In the genomic region with DNA sequence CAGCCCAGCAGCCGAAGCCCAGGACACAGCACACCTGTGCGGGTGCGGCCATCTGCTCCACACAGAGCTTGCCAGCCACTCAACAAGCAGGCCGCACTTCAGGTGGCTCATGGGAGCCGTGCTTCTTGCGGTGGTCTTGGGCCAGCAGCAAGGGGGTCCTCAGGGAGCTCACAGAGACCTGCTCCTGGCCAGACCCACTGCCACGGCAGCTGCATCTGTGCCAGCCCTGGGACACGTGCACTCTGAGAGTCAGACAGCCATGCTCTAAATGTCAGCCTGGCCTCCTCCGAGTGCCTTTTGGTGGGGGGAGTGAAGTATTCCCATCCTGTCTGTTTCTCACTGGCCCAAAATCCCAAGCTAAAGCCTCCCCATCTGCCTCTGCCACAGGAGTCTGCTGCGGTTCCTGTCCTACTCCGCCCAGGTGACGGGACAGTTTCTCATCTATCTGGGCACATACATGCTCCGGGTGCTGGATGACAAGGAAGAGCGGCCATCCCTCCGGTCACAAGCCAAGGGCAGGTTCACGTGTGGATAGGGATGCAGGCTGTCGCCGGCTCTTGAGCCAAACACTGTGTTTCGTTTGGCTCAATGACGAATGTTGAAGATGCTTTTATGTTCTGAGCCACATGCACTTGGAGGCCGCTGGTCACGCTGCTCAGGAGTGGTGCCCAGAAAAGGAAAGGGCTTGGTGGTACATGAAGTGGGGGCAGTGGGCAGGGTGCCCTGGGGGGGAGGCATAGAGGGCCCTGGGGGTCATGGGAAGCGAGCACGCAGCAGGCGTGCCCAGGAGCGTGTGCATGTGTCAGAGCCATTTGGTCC, we compare ENCODE assay signal across 19 cellular contexts. TPM values are rescaled to one million over a fixed set of nuclear protein-coding genes. Genes with fewer than 3 reads are reported as not detected.
"Had no signal": no experiment of that assay in that cellular context is flagged by ENCODE, and none has a peak within 500 bp of the region (broad histone marks: within the 10 kb centered on the region; RNA-seq: fewer than 3 reads in every experiment).

No MANE protein-coding gene starts in this region.

- H3K36me3 Mint-ChIP-seq: activated CD8-positive, alpha-beta memory T cell treated with anti-CD3 and anti-CD28 coated beads, Interleukin-2, amount 10 ng/mL, durations not matched to agents 7 days and 5 days; activated naive CD8-positive, alpha-beta T cell had no signal

- H3K27ac Mint-ChIP-seq: activated CD8-positive, alpha-beta memory T cell treated with anti-CD3 and anti-CD28 coated beads, Interleukin-2, amount 10 ng/mL, durations not matched to agents 7 days and 5 days; activated naive CD8-positive, alpha-beta T cell; activated T-cell treated with anti-CD3 and anti-CD28 coated beads, Interleukin-2, amount 50 U/mL, for 24 hours had no signal

- ATAC-seq: activated CD8-positive, alpha-beta memory T cell treated with anti-CD3 and anti-CD28 coated beads, Interleukin-2, amount 10 ng/mL, durations not matched to agents 7 days and 5 days; esophagus mucosa; left cardiac atrium had no signal

- H3K4me3 ChIP-seq: ovary, upper lobe of left lung had no signal

- H3K36me3 ChIP-seq: ovary, upper lobe of left lung had no signal

- DNase-seq: activated CD4-positive, alpha-beta T cell treated with anti-CD3 and anti-CD28 coated beads for 1 hour; activated CD4-positive, alpha-beta T cell treated with anti-CD3 and anti-CD28 coated beads, Interleukin-2, amount 50 U/mL, for 48 hours; activated CD8-positive, alpha-beta memory T cell treated with anti-CD3 and anti-CD28 coated beads, Interleukin-2, amount 10 ng/mL, durations not matched to agents 7 days and 5 days; activated effector memory CD4-positive, alpha-beta T cell treated with Interleukin-2 at 50 U/mL for 16 hours; activated T-cell treated with anti-CD3 and anti-CD28 coated beads, Interleukin-2, amount 50 U/mL, for 24 hours; foreskin fibroblast; head of caudate nucleus; left cardiac atrium; mammary epithelial cell; retina; small intestine; T-helper 9 cell had no signal

- H3K27me3 ChIP-seq: ovary, upper lobe of left lung had no signal

- H3K9me3 ChIP-seq: ovary, upper lobe of left lung had no signal

- H3K4me3 Mint-ChIP-seq: activated CD8-positive, alpha-beta memory T cell treated with anti-CD3 and anti-CD28 coated beads, Interleukin-2, amount 10 ng/mL, durations not matched to agents 7 days and 5 days; activated naive CD8-positive, alpha-beta T cell; activated T-cell treated with anti-CD3 and anti-CD28 coated beads, Interleukin-2, amount 50 U/mL, for 24 hours had no signal

- H3K9me3 Mint-ChIP-seq: activated T-cell treated with anti-CD3 and anti-CD28 coated beads, Interleukin-2, amount 50 U/mL, for 24 hours had no signal

RNA-seq across cellular contexts. Expression of a gene that starts 22.8 kb away (rescaled TPM):
- total RNA-seq: activated CD8-positive, alpha-beta memory T cell treated with anti-CD3 and anti-CD28 coated beads, Interleukin-2, amount 10 ng/mL, durations not matched to agents 7 days and 5 days; chondrocyte; mucosa of gallbladder; ovary; upper lobe of left lung had no signal
- polyA plus RNA-seq: neural cell had no signal
